ENCODE assay signal across 8 cellular contexts in the genomic region with DNA sequence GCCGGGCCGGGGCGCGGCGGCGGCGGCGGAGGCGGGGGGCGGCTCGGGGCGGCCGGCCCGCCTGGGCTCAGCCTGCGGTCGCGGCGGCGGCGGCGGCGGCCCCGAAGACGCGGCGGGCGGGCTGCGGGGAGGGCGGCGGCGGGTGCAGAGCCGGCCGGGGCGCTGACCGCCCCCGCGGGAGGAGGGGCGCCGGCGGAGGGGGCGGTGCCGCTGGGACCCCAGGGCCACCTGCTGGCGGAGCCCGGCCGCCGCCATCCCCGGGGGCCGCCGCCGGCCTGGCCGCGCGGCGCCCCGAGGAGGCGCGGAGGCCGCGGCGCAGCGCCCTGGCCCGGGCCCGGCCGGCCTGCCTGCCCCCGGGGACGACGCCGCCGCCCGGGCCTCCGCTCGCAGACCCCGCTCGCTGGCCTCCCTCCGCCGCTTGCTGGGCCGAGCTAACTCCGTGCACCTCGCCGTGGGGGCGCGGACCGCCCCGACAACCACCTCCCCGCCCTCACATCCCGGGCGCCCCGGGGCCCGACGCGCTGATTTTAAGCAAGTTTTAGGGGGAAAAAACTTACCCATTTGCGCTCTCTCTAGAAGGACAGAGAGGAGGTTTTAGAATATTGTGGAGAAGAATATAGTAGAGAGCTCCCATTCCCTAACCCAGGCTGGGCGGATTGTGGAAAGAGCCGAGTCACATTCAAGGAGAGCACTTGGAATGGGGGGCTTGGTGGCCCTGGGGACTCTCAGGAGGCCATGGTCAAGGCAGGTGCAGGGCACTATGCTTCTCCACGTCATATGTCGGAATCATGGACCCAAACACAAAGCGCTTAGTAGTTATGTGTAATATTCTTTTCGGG. TPM values are rescaled to one million over a fixed set of nuclear protein-coding genes. Genes with fewer than 3 reads are reported as not detected.
A peak's percentile ranks its signal among the peaks of the same experiment; 100 is the strongest.
DNase-seq lines count a peak whose midpoint lies in the region; ATAC-seq, FAIRE-seq and TF ChIP-seq lines count a peak whose summit lies in the region.

Gene BEND7 (minus strand): TSS at position 140 of the 839 bp plus-strand sequence. CDS start 481 bp downstream, outside the sequence.

- CTCF ChIA-PET in K562 (lab: Yijun Ruan, JAX; ENCODE audit: low intra/inter-chr PET ratio) = no interaction called here

- no peak for TF ChIP-seq RAD21 in K562 (CRISPR knock-in tag; conservative IDR thresholded peaks at IDR 0.05 in 1 of 2, IDR thresholded peaks at IDR 0.05 in 1 of 2)

- H3K4me2 ChIP-seq in K562 (ENCODE audit: insufficient read depth, low read length) = peak within 1 kb of the TSS; percentile 67

- intact Hi-C loops in K562 (cut with micrococcal nuclease) (no loop called here), sigmoid colon (cut with DNase I) (loop anchor here (2.0 to 5.0 kb wide), 3 partner anchors 58 to 368 kb away; partner anchors contain the start of genes MCM10 and PRPF18)

- H4K20me1 ChIP-seq in K562 (replicated peaks; ENCODE audit: control insufficient read depth, insufficient read depth, low read length) = 0 out of 2 replicates have a peak, but pooled peaks cover 6% of the 10 kb centered on the region

- H3K9ac ChIP-seq in K562 (ENCODE audit: insufficient read depth in 1 of 2, low read depth in 2 of 2, low read length in 2 of 2) (peak within 1 kb of the TSS; percentile 18 to 87), iPS-15b (ENCODE audit: low read depth, low read length) (no peak within 1 kb of the TSS)

- ATAC-seq in K562 (peak; percentile 87), HG03097 (IDR thresholded peaks at IDR 0.05; ENCODE audit: low FRiP score, unreplicated experiment) (no peak)

- H2AFZ ChIP-seq in K562 (ENCODE audit: low read depth, low read length) = peak within 1 kb of the TSS; percentile 88

- 20% methylated on average over 23 of the region's 98 CpGs for WGBS in K562 (ENCODE audit: insufficient coverage, low coverage, missing lambda C conversion rate)
- WGBS in sigmoid colon, 2 donors = 2 to 3% methylated on average over 98 of the region's 98 CpGs

- BruUV-seq in K562 (replicated peaks; lab: Mats Ljungman, UMichigan) = no TSS peak

- TF ChIP-seq POLR2A in K562 (conservative IDR thresholded peaks at IDR 0.05) (no peak), sigmoid colon (IDR thresholded peaks at IDR 0.05) (no peak)

- H3K9me3 ChIP-seq in K562 (replicated peaks; ENCODE audit: control insufficient read depth, insufficient read depth, low read depth, low read length) (no peaks in the 10 kb centered on the region), iPS-15b (ENCODE audit: control insufficient read depth, insufficient read depth, low read length) (no peaks in the 10 kb centered on the region), sigmoid colon (no peaks in the 10 kb centered on the region)

- peaks cover 0 to 6% of the 10 kb centered on the region in 2 experiments; a peak in 1 of 5 replicates for H3K27me3 ChIP-seq in K562 (ENCODE audit: control insufficient read depth in 2 of 2, insufficient read depth in 2 of 2, low read length in 2 of 2)
- peaks cover 54% of the 10 kb centered on the region for H3K27me3 ChIP-seq in iPS-15b (ENCODE audit: control insufficient read depth, insufficient read depth, low read length)
- H3K27me3 ChIP-seq in sigmoid colon = no peaks in the 10 kb centered on the region

- H3K9me1 ChIP-seq in K562 (ENCODE audit: control insufficient read depth, insufficient read depth, low read length) = no peaks in the 10 kb centered on the region

- H3K4me3 ChIP-seq in K562 (peak within 1 kb of the TSS; percentile 46), iPS-15b (ENCODE audit: low read depth, low read length) (peak within 1 kb of the TSS; percentile 45), sigmoid colon (peak within 1 kb of the TSS; percentile 55 to 72 (median 68))

- H3K36me3 ChIP-seq in K562 (ENCODE audit: control insufficient read depth, insufficient read depth, low read length) (peaks cover 2% of the 10 kb centered on the region; the same call in 1 of the 3 replicates), iPS-15b (ENCODE audit: control insufficient read depth, insufficient read depth, low read length) (no peaks in the 10 kb centered on the region), sigmoid colon (peaks cover 0 to 5% (median 0%) of the 10 kb centered on the region in 4 donors)

- no peak for TF ChIP-seq EP300 in K562 (IDR thresholded peaks at IDR 0.05; ENCODE audit: low read length)
- no peak for TF ChIP-seq EP300 in sigmoid colon (IDR thresholded peaks at IDR 0.05)

- peaks cover 7 to 13% of the 10 kb centered on the region in 2 experiments; a peak in 2 of 5 replicates for H3K4me1 ChIP-seq in K562 (replicated peaks in 1 of 2; ENCODE audit: control insufficient read depth in 2 of 2, insufficient read depth in 2 of 2, low read length in 2 of 2)
- peaks cover 12% of the 10 kb centered on the region for H3K4me1 ChIP-seq in iPS-15b (ENCODE audit: control insufficient read depth, insufficient read depth, low read length)
- H3K4me1 ChIP-seq in sigmoid colon = peaks cover 0 to 31% (median 24%) of the 10 kb centered on the region in 4 donors

- H3K79me2 ChIP-seq in K562 (ENCODE audit: control insufficient read depth, insufficient read depth, low read length) = 0 out of 3 replicates have a peak, but pooled peaks cover 2% of the 10 kb centered on the region

- in situ Hi-C loops in K562 (cut with MboI) = no loop called here

- TF ChIP-seq CTCF in D721Med (IDR thresholded peaks at IDR 0.05; ENCODE audit: insufficient read depth, missing control alignments) = no peak
- TF ChIP-seq CTCF in K562 (IDR thresholded peaks at IDR 0.05 in 2 of 3, conservative IDR thresholded peaks at IDR 0.05 in 1 of 3; ENCODE audit: insufficient read depth in 2 of 3, low read depth in 1 of 3, low read length in 3 of 3) = peak in 2 of 3 experiments; percentile 18 to 21; a peak in 2 of 6 replicates
- no peak for TF ChIP-seq CTCF in sigmoid colon (IDR thresholded peaks at IDR 0.05)

- H3K27ac ChIP-seq in K562 (ENCODE audit: extremely low read depth, low read depth, low read length) (no peak within 1 kb of the TSS), sigmoid colon (peak within 1 kb of the TSS; percentile 81 to 91 (median 86))

- FAIRE-seq in D721Med (lab: Jason Lieb, UNC) = no peak
- no peak for FAIRE-seq in K562 (lab: Jason Lieb, UNC)

- POLR2A ChIA-PET in K562 (lab: Yijun Ruan, JAX) = interaction anchor here (0.8 kb wide), 1 partner anchor 9 kb away, joined by 3 read pairs; no protein-coding TSS in a partner anchor

- DNase-seq in D721Med (ENCODE audit: insufficient read length, low spot score) (peak; percentile 69), HuH-7 (ENCODE audit: low spot score) (peak; percentile 78), K562 (ENCODE audit: extremely low read depth in 1 of 4, low spot score in 3 of 4) (peak; percentile 56 to 95 (median 92)), sigmoid colon (no peak), DMS79 (lab: John Stamatoyannopoulos, UW) (no peak), T1000 (lab: John Stamatoyannopoulos, UW) (no peak)

TF ChIP-seq in K562, 482 proteins besides CTCF, POLR2A, EP300 and RAD21 (continues in another document):
- TF ChIP-seq, protein P1, sequence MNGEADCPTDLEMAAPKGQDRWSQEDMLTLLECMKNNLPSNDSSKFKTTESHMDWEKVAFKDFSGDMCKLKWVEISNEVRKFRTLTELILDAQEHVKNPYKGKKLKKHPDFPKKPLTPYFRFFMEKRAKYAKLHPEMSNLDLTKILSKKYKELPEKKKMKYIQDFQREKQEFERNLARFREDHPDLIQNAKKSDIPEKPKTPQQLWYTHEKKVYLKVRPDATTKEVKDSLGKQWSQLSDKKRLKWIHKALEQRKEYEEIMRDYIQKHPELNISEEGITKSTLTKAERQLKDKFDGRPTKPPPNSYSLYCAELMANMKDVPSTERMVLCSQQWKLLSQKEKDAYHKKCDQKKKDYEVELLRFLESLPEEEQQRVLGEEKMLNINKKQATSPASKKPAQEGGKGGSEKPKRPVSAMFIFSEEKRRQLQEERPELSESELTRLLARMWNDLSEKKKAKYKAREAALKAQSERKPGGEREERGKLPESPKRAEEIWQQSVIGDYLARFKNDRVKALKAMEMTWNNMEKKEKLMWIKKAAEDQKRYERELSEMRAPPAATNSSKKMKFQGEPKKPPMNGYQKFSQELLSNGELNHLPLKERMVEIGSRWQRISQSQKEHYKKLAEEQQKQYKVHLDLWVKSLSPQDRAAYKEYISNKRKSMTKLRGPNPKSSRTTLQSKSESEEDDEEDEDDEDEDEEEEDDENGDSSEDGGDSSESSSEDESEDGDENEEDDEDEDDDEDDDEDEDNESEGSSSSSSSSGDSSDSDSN (IDR thresholded peaks at IDR 0.05; ENCODE audit: borderline replicate concordance in 1 of 2, low read depth in 2 of 2, low read length in 2 of 2) = peak; percentile 56 to 78; a peak in 2 of 4 replicates
- TF ChIP-seq CCNT2 (IDR thresholded peaks at IDR 0.05; ENCODE audit: borderline replicate concordance, extremely low read depth, insufficient read length, low read depth, low read length) = peak; percentile 25

RNA-seq across cellular contexts. Expression of gene BEND7, which starts in this region (rescaled TPM):
- total RNA-seq in K562 (2011; cell fraction: chromatin; rRNA removed; ENCODE audit: low replicate concordance) = 6.0 and 13.1 TPM in 2 replicates
- total RNA-seq in K562 (2011; cell fraction: nucleolus; rRNA removed) = 3.0 and 3.8 TPM in 2 replicates
- 6.7 and 10.2 TPM in 2 replicates for total RNA-seq in K562 (2011; cell fraction: nucleoplasm; rRNA removed)
- 5.0 and 6.3 TPM in 2 replicates for total RNA-seq in K562 (2014; rRNA removed)
- 6.1 and 8.4 TPM in 2 replicates for total RNA-seq in K562 (2014; rRNA removed; fragmentation: Illumina TruSeq; extraction: Trizol)
- total RNA-seq in K562 (2015; rRNA removed; fragmentation: Illumina TruSeq; extraction: Trizol) = 5.2 and 6.0 TPM in 2 replicates
- 8.2 and 10.1 TPM in 2 replicates for total RNA-seq in K562 (2021)
- 4.8 and 5.6 TPM in 2 replicates for polyA plus RNA-seq in K562 (2011; rRNA removed)
- 1.3 and 3.4 TPM in 2 replicates for polyA plus RNA-seq in K562 (2011; cell fraction: cytosol; rRNA removed)
- 5.5 and 8.9 TPM in 2 replicates for polyA plus RNA-seq in K562 (2011; cell fraction: nucleus; rRNA removed)
- polyA plus RNA-seq in K562 (2012) = 5.3 and 7.1 TPM in 2 replicates
- 6.6 and 11.4 TPM in 2 replicates for polyA plus RNA-seq in K562 (2014; fragmentation: Illumina TruSeq; extraction: Trizol)
- polyA plus RNA-seq in K562 (2014; fragmentation: Nextera tagmentation; extraction: Ambion mirVana) = 1 to 10 TPM; 1.3 to 1.8 TPM
- polyA plus RNA-seq in K562 (2014; rRNA removed) = 3.2 and 12.2 TPM in 2 replicates
- 4.4 and 6.1 TPM in 2 replicates for polyA minus RNA-seq in K562 (2011; rRNA and poly(A)+ RNA removed)
- polyA minus RNA-seq in K562 (2011; cell fraction: cytosol; rRNA and poly(A)+ RNA removed) = 2.9 and 3.3 TPM in 2 replicates
- polyA minus RNA-seq in K562 (2011; cell fraction: nucleus; rRNA and poly(A)+ RNA removed) = 1.9 and 4.3 TPM in 2 replicates
- total RNA-seq in sigmoid colon = 10 to 100 TPM; 11.8 to 27.2 (median 24.0) TPM
- polyA plus RNA-seq in sigmoid colon = 10 to 100 TPM in 1 of 3 donors, 1 to 10 TPM in 2; 5.3 to 11.4 (median 7.6) TPM

Comparison
In these comparisons a context has a peak if more than half of its experiments do, and no peak if none do; other contexts are left out.
1. DNase-seq: peak in D721Med (single experiment), HuH-7 (single experiment) and K562 (4 of 4); none in sigmoid colon (single experiment), DMS79 (single experiment) and T1000 (single experiment).
2. CTCF ChIP-seq: peak in K562 (2 of 3); none in D721Med (single experiment) and sigmoid colon (0 of 4).
3. Peak in every context shown above with its lines, with median percentiles within 50 percentile points of each other: H3K4me3 ChIP-seq.